In the genomic region with DNA sequence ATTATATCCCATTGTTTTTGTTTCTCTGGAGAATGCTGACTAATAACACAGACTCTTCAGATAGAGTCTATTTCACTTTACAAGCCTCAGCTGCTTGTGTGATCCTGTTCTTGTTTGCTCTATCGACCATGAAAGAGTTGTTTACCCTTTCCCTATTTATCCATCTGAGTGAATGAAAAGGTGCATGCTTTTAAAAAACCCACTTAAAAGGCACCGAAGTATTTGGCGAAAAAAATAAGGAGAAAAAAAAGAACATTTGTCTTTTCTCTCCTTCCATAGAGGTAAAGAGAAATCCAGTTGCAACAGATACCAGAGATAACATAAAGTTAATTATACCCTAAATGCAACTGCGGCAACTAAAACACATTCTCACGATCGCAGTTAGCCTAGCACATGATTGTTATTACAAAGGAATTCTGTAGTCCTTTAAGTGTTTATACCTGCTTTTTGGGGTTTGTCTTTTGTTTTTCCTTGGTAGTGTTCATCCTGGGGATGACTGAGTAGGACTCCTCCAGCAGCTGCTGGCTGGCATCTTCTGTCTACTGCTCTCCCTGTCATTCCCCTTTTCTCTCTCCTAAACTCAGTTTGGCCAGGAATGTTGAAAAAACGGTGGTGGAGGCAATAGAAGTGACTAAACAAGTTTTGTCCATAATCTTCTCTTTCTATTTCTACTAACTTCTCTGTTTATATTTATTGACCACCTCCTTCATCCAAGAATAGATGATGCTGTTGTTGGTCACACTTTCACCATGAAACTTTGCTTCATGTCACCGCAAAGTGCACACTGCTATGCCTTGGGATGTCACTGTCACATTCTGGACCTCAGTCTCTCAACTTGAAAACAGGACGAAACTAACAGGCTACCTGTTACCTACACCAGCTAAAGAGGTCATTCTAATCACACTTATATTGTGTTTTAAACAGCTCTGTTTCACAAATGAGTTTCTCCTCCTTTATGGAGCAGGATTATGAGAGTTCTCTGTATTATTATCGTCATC, we compare ENCODE assay signal across 1 cellular context.
TF ChIP-seq lines count a peak whose summit lies in the region.

No MANE protein-coding gene starts in this region.

TF ChIP-seq in HepG2, 621 proteins besides CTCF, POLR2A, EP300 and RAD21 (continued from another document and continues in another):
- TF ChIP-seq HNRNPH1 (optimal IDR thresholded peaks at IDR 0.05; ENCODE audit: low read depth, low read length) (no peak), BCL6 (CRISPR knock-in tag; IDR thresholded peaks at IDR 0.05) (peak; percentile 81), PLRG1 (conservative IDR thresholded peaks at IDR 0.05) (no peak), ATF5 (CRISPR knock-in tag; IDR thresholded peaks at IDR 0.05; ENCODE audit: low read depth) (no peak), DPF2 (CRISPR knock-in tag; IDR thresholded peaks at IDR 0.05; ENCODE audit: borderline replicate concordance, low read depth) (peak; percentile 78; the same call in 1 of the 2 replicates), TCF7L2 (IDR thresholded peaks at IDR 0.05; ENCODE audit: low read depth, low read length) (peak; percentile 96), ZNF30 (CRISPR knock-in tag; IDR thresholded peaks at IDR 0.05) (no peak), NR2F1 (CRISPR knock-in tag; IDR thresholded peaks at IDR 0.05) (peak in 1 of 2 experiments; percentile 35; a peak in 1 of 4 replicates), NR2F6 (IDR thresholded peaks at IDR 0.05) (peak; percentile 18; the same call in 1 of the 2 replicates), NR2F6 (CRISPR knock-in tag; IDR thresholded peaks at IDR 0.05) (no peak), ZNF501 (CRISPR knock-in tag; IDR thresholded peaks at IDR 0.05) (no peak), PHB2 (IDR thresholded peaks at IDR 0.05; ENCODE audit: partially characterized antibody) (no peak), ZNF225 (CRISPR knock-in tag; IDR thresholded peaks at IDR 0.05) (no peak), E2F2 (CRISPR knock-in tag; IDR thresholded peaks at IDR 0.05; ENCODE audit: borderline replicate concordance) (no peak), ZNF746 (CRISPR knock-in tag; IDR thresholded peaks at IDR 0.05) (no peak; the same call in 1 of the 2 replicates), ZBTB42 (CRISPR knock-in tag; IDR thresholded peaks at IDR 0.05) (no peak), ZNF143 (CRISPR knock-in tag; IDR thresholded peaks at IDR 0.05) (no peak), ZXDC (CRISPR knock-in tag; IDR thresholded peaks at IDR 0.05) (no peak), ZNF292 (CRISPR knock-in tag; IDR thresholded peaks at IDR 0.05; ENCODE audit: borderline replicate concordance, low read depth) (no peak), SP5 (CRISPR knock-in tag; IDR thresholded peaks at IDR 0.05; ENCODE audit: borderline replicate concordance, low read depth) (no peak), RBM22 (optimal IDR thresholded peaks at IDR 0.05; ENCODE audit: low read length) (no peak), XRCC5 (optimal IDR thresholded peaks at IDR 0.05; ENCODE audit: low read length) (no peak), SKIL (CRISPR knock-in tag; IDR thresholded peaks at IDR 0.05; ENCODE audit: borderline replicate concordance) (no peak), ZNF672 (CRISPR knock-in tag; IDR thresholded peaks at IDR 0.05) (no peak), KDM4B (CRISPR knock-in tag; IDR thresholded peaks at IDR 0.05) (no peak), LBX2 (CRISPR knock-in tag; IDR thresholded peaks at IDR 0.05; ENCODE audit: borderline replicate concordance) (no peak), ZBTB3 (CRISPR knock-in tag; IDR thresholded peaks at IDR 0.05; ENCODE audit: borderline replicate concordance, low read depth) (no peak), ZFAT (CRISPR knock-in tag; conservative IDR thresholded peaks at IDR 0.05) (no peak), ZFP36L1 (CRISPR knock-in tag; IDR thresholded peaks at IDR 0.05) (0 out of 2 replicates have a peak, but pooled peaks have one; percentile 36), RNF2 (conservative IDR thresholded peaks at IDR 0.05; ENCODE audit: low read depth) (no peak), ZNF83 (CRISPR knock-in tag; IDR thresholded peaks at IDR 0.05; ENCODE audit: borderline replicate concordance) (no peak), REPIN1 (CRISPR knock-in tag; IDR thresholded peaks at IDR 0.05; ENCODE audit: borderline replicate concordance, low read depth) (0 out of 2 replicates have a peak, but pooled peaks have one; percentile 27), MATR3 (CRISPR knock-in tag; IDR thresholded peaks at IDR 0.05) (no peak), NKX3-1 (CRISPR knock-in tag; IDR thresholded peaks at IDR 0.05) (no peak), ZNF280B (CRISPR knock-in tag; IDR thresholded peaks at IDR 0.05; ENCODE audit: borderline replicate concordance) (no peak), SOX5 (CRISPR knock-in tag; IDR thresholded peaks at IDR 0.05; ENCODE audit: borderline replicate concordance) (peak; percentile 92; the same call in 1 of the 2 replicates), RERE (CRISPR knock-in tag; IDR thresholded peaks at IDR 0.05; ENCODE audit: low read depth) (peak; percentile 67), ARID2 (CRISPR knock-in tag; IDR thresholded peaks at IDR 0.05; ENCODE audit: borderline replicate concordance) (peak; percentile 59; the same call in 1 of the 2 replicates), GABPB1 (CRISPR knock-in tag; IDR thresholded peaks at IDR 0.05) (no peak), ZNF792 (CRISPR knock-in tag; IDR thresholded peaks at IDR 0.05) (no peak), REXO4 (CRISPR knock-in tag; IDR thresholded peaks at IDR 0.05; ENCODE audit: borderline replicate concordance) (no peak)
- TF ChIP-seq, protein P1, sequence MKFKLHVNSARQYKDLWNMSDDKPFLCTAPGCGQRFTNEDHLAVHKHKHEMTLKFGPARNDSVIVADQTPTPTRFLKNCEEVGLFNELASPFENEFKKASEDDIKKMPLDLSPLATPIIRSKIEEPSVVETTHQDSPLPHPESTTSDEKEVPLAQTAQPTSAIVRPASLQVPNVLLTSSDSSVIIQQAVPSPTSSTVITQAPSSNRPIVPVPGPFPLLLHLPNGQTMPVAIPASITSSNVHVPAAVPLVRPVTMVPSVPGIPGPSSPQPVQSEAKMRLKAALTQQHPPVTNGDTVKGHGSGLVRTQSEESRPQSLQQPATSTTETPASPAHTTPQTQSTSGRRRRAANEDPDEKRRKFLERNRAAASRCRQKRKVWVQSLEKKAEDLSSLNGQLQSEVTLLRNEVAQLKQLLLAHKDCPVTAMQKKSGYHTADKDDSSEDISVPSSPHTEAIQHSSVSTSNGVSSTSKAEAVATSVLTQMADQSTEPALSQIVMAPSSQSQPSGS (CRISPR knock-in tag; IDR thresholded peaks at IDR 0.05) = 0 out of 2 replicates have a peak, but pooled peaks have one; percentile 17
- TF ChIP-seq, protein P2, sequence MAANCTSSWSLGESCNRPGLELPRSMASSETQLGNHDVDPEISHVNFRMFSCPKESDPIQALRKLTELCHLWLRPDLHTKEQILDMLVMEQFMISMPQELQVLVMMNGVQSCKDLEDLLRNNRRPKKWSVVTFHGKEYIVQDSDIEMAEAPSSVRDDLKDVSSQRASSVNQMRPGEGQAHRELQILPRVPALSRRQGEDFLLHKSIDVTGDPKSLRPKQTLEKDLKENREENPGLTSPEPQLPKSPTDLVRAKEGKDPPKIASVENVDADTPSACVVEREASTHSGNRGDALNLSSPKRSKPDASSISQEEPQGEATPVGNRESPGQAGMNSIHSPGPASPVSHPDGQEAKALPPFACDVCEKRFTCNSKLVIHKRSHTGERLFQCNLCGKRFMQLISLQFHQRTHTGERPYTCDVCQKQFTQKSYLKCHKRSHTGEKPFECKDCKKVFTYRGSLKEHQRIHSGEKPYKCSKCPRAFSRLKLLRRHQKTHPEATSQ (CRISPR knock-in tag; IDR thresholded peaks at IDR 0.05; ENCODE audit: borderline replicate concordance) = no peak
